1 cellular context compared by ENCODE assay signal in the genomic region with DNA sequence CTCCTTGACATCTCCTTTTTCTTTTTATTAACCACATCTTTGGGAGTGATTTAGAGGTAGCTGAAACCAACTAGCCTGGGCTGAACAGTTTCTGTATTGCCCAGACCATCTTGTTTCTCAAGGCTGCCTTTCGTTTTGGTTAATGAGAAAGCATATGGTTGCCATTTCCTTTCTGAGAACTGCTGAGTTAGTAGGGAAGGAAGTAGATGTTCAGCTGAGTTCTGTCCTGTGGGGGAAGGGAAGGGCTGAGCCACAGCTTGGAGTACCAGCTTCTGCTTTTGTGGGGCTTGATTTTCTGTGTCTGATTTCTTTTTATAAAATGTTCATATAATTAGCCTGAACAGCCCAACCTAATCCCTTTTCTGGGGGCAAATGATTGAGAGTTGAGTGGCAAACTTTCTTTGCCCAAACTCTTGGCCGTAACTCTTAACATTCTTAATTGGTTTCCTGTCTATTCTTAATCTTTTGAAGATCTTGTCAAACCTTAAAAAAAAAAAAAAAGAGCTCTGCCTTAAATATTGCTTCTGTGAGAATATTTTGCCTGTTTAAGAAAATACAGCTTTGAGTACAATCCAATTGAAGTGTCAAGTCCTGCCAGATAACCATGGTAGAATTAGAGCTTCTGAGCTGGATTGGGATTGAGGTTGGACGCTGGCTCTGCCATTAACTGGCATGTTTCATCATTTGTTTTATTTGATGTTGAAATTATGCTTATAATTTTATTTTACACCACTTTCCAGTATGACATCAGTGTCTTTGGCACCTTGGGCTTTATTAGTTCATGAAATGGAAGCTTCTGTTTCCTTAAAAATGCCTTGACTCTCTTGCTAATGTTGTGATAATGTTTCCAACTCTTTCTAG.
TF ChIP-seq lines count a peak whose summit lies in the region.

No MANE protein-coding gene starts in this region.

TF ChIP-seq in K562, 482 proteins besides CTCF, POLR2A, EP300 and RAD21 (continued from another document and continues in another):
- TF ChIP-seq, protein P1, sequence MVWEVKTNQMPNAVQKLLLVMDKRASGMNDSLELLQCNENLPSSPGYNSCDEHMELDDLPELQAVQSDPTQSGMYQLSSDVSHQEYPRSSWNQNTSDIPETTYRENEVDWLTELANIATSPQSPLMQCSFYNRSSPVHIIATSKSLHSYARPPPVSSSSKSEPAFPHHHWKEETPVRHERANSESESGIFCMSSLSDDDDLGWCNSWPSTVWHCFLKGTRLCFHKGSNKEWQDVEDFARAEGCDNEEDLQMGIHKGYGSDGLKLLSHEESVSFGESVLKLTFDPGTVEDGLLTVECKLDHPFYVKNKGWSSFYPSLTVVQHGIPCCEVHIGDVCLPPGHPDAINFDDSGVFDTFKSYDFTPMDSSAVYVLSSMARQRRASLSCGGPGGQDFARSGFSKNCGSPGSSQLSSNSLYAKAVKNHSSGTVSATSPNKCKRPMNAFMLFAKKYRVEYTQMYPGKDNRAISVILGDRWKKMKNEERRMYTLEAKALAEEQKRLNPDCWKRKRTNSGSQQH (CRISPR knock-in tag; IDR thresholded peaks at IDR 0.05), result no peak
- TF ChIP-seq, protein P2, sequence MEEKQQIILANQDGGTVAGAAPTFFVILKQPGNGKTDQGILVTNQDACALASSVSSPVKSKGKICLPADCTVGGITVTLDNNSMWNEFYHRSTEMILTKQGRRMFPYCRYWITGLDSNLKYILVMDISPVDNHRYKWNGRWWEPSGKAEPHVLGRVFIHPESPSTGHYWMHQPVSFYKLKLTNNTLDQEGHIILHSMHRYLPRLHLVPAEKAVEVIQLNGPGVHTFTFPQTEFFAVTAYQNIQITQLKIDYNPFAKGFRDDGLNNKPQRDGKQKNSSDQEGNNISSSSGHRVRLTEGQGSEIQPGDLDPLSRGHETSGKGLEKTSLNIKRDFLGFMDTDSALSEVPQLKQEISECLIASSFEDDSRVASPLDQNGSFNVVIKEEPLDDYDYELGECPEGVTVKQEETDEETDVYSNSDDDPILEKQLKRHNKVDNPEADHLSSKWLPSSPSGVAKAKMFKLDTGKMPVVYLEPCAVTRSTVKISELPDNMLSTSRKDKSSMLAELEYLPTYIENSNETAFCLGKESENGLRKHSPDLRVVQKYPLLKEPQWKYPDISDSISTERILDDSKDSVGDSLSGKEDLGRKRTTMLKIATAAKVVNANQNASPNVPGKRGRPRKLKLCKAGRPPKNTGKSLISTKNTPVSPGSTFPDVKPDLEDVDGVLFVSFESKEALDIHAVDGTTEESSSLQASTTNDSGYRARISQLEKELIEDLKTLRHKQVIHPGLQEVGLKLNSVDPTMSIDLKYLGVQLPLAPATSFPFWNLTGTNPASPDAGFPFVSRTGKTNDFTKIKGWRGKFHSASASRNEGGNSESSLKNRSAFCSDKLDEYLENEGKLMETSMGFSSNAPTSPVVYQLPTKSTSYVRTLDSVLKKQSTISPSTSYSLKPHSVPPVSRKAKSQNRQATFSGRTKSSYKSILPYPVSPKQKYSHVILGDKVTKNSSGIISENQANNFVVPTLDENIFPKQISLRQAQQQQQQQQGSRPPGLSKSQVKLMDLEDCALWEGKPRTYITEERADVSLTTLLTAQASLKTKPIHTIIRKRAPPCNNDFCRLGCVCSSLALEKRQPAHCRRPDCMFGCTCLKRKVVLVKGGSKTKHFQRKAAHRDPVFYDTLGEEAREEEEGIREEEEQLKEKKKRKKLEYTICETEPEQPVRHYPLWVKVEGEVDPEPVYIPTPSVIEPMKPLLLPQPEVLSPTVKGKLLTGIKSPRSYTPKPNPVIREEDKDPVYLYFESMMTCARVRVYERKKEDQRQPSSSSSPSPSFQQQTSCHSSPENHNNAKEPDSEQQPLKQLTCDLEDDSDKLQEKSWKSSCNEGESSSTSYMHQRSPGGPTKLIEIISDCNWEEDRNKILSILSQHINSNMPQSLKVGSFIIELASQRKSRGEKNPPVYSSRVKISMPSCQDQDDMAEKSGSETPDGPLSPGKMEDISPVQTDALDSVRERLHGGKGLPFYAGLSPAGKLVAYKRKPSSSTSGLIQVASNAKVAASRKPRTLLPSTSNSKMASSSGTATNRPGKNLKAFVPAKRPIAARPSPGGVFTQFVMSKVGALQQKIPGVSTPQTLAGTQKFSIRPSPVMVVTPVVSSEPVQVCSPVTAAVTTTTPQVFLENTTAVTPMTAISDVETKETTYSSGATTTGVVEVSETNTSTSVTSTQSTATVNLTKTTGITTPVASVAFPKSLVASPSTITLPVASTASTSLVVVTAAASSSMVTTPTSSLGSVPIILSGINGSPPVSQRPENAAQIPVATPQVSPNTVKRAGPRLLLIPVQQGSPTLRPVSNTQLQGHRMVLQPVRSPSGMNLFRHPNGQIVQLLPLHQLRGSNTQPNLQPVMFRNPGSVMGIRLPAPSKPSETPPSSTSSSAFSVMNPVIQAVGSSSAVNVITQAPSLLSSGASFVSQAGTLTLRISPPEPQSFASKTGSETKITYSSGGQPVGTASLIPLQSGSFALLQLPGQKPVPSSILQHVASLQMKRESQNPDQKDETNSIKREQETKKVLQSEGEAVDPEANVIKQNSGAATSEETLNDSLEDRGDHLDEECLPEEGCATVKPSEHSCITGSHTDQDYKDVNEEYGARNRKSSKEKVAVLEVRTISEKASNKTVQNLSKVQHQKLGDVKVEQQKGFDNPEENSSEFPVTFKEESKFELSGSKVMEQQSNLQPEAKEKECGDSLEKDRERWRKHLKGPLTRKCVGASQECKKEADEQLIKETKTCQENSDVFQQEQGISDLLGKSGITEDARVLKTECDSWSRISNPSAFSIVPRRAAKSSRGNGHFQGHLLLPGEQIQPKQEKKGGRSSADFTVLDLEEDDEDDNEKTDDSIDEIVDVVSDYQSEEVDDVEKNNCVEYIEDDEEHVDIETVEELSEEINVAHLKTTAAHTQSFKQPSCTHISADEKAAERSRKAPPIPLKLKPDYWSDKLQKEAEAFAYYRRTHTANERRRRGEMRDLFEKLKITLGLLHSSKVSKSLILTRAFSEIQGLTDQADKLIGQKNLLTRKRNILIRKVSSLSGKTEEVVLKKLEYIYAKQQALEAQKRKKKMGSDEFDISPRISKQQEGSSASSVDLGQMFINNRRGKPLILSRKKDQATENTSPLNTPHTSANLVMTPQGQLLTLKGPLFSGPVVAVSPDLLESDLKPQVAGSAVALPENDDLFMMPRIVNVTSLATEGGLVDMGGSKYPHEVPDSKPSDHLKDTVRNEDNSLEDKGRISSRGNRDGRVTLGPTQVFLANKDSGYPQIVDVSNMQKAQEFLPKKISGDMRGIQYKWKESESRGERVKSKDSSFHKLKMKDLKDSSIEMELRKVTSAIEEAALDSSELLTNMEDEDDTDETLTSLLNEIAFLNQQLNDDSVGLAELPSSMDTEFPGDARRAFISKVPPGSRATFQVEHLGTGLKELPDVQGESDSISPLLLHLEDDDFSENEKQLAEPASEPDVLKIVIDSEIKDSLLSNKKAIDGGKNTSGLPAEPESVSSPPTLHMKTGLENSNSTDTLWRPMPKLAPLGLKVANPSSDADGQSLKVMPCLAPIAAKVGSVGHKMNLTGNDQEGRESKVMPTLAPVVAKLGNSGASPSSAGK (IDR thresholded peaks at IDR 0.05), result peak; percentile 21; the same call in 1 of the 2 replicates
- TF ChIP-seq ZKSCAN8 (CRISPR knock-in tag; IDR thresholded peaks at IDR 0.05), result 0 out of 2 replicates have a peak, but pooled peaks have one; percentile 39
- peak; percentile 60; the same call in 1 of the 2 replicates for TF ChIP-seq ZNF644 (tag; IDR thresholded peaks at IDR 0.05; ENCODE audit: low read depth)
- TF ChIP-seq ELF1 (tag; IDR thresholded peaks at IDR 0.05), result 0 out of 2 replicates have a peak, but pooled peaks have one; percentile 16
- TF ChIP-seq, protein P3, sequence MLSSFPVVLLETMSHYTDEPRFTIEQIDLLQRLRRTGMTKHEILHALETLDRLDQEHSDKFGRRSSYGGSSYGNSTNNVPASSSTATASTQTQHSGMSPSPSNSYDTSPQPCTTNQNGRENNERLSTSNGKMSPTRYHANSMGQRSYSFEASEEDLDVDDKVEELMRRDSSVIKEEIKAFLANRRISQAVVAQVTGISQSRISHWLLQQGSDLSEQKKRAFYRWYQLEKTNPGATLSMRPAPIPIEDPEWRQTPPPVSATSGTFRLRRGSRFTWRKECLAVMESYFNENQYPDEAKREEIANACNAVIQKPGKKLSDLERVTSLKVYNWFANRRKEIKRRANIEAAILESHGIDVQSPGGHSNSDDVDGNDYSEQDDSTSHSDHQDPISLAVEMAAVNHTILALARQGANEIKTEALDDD (IDR thresholded peaks at IDR 0.05), result 0 out of 2 replicates have a peak, but pooled peaks have one; percentile 48
- TF ChIP-seq ZNF584 (CRISPR knock-in tag; IDR thresholded peaks at IDR 0.05; ENCODE audit: low read depth), result no peak
- TF ChIP-seq SMARCE1 (IDR thresholded peaks at IDR 0.05), result 0 out of 2 replicates have a peak, but pooled peaks have one; percentile 24
- TF ChIP-seq, protein P4, sequence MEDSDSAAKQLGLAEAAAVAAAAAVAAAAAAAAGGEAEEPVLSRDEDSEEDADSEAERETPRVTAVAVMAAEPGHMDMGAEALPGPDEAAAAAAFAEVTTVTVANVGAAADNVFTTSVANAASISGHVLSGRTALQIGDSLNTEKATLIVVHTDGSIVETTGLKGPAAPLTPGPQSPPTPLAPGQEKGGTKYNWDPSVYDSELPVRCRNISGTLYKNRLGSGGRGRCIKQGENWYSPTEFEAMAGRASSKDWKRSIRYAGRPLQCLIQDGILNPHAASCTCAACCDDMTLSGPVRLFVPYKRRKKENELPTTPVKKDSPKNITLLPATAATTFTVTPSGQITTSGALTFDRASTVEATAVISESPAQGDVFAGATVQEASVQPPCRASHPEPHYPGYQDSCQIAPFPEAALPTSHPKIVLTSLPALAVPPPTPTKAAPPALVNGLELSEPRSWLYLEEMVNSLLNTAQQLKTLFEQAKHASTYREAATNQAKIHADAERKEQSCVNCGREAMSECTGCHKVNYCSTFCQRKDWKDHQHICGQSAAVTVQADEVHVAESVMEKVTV (CRISPR knock-in tag; IDR thresholded peaks at IDR 0.05), result no peak
- no peak for TF ChIP-seq HEY1 (CRISPR knock-in tag; IDR thresholded peaks at IDR 0.05; ENCODE audit: borderline replicate concordance)
- TF ChIP-seq ZNF212 (CRISPR knock-in tag; IDR thresholded peaks at IDR 0.05), result no peak
- TF ChIP-seq NCOA6 (IDR thresholded peaks at IDR 0.05), result no peak
- TF ChIP-seq HDAC6 (IDR thresholded peaks at IDR 0.05; ENCODE audit: low read depth, low read length), result no peak
- 0 out of 2 replicates have a peak, but pooled peaks have one; percentile 23 for TF ChIP-seq CHD2 (IDR thresholded peaks at IDR 0.05; ENCODE audit: low read depth, low read length)
- no peak for TF ChIP-seq ZSCAN29 (IDR thresholded peaks at IDR 0.05)
- peak; percentile 59 for TF ChIP-seq ZNF384 (IDR thresholded peaks at IDR 0.05; ENCODE audit: low read depth, low read length)
- TF ChIP-seq, protein P5, sequence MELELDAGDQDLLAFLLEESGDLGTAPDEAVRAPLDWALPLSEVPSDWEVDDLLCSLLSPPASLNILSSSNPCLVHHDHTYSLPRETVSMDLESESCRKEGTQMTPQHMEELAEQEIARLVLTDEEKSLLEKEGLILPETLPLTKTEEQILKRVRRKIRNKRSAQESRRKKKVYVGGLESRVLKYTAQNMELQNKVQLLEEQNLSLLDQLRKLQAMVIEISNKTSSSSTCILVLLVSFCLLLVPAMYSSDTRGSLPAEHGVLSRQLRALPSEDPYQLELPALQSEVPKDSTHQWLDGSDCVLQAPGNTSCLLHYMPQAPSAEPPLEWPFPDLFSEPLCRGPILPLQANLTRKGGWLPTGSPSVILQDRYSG (tag; conservative IDR thresholded peaks at IDR 0.05; ENCODE audit: low read depth), result peak; percentile 48; the same call in 1 of the 2 replicates
- no peak for TF ChIP-seq HCFC1 (IDR thresholded peaks at IDR 0.05; ENCODE audit: low read depth, low read length)
- TF ChIP-seq MBD2 (IDR thresholded peaks at IDR 0.05; ENCODE audit: borderline replicate concordance, low read depth), result no peak
- TF ChIP-seq, protein P6, sequence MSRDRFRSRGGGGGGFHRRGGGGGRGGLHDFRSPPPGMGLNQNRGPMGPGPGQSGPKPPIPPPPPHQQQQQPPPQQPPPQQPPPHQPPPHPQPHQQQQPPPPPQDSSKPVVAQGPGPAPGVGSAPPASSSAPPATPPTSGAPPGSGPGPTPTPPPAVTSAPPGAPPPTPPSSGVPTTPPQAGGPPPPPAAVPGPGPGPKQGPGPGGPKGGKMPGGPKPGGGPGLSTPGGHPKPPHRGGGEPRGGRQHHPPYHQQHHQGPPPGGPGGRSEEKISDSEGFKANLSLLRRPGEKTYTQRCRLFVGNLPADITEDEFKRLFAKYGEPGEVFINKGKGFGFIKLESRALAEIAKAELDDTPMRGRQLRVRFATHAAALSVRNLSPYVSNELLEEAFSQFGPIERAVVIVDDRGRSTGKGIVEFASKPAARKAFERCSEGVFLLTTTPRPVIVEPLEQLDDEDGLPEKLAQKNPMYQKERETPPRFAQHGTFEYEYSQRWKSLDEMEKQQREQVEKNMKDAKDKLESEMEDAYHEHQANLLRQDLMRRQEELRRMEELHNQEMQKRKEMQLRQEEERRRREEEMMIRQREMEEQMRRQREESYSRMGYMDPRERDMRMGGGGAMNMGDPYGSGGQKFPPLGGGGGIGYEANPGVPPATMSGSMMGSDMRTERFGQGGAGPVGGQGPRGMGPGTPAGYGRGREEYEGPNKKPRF (IDR thresholded peaks at IDR 0.05; ENCODE audit: low read depth, low read length), result no peak
- TF ChIP-seq, protein P7, sequence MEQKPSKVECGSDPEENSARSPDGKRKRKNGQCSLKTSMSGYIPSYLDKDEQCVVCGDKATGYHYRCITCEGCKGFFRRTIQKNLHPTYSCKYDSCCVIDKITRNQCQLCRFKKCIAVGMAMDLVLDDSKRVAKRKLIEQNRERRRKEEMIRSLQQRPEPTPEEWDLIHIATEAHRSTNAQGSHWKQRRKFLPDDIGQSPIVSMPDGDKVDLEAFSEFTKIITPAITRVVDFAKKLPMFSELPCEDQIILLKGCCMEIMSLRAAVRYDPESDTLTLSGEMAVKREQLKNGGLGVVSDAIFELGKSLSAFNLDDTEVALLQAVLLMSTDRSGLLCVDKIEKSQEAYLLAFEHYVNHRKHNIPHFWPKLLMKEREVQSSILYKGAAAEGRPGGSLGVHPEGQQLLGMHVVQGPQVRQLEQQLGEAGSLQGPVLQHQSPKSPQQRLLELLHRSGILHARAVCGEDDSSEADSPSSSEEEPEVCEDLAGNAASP (IDR thresholded peaks at IDR 0.05), result no peak
- TF ChIP-seq SIX5 (IDR thresholded peaks at IDR 0.05; ENCODE audit: borderline replicate concordance in 1 of 2, insufficient read depth in 1 of 2, low read depth in 1 of 2, low read length in 2 of 2), result no peak
- peak; percentile 46; the same call in 1 of the 2 replicates for TF ChIP-seq MAFF (IDR thresholded peaks at IDR 0.05; ENCODE audit: low read length)
- TF ChIP-seq PHF20 (IDR thresholded peaks at IDR 0.05; ENCODE audit: partially characterized antibody), result no peak
- no peak for TF ChIP-seq RBM22 (IDR thresholded peaks at IDR 0.05; ENCODE audit: low read depth, low read length, poor library complexity, severe bottlenecking)
- TF ChIP-seq TEAD4 (IDR thresholded peaks at IDR 0.05; ENCODE audit: low read length), result peak; percentile 42; the same call in 1 of the 2 replicates
- TF ChIP-seq TEAD4 (CRISPR knock-in tag; IDR thresholded peaks at IDR 0.05; ENCODE audit: borderline replicate concordance), result no peak
- TF ChIP-seq, protein P8, sequence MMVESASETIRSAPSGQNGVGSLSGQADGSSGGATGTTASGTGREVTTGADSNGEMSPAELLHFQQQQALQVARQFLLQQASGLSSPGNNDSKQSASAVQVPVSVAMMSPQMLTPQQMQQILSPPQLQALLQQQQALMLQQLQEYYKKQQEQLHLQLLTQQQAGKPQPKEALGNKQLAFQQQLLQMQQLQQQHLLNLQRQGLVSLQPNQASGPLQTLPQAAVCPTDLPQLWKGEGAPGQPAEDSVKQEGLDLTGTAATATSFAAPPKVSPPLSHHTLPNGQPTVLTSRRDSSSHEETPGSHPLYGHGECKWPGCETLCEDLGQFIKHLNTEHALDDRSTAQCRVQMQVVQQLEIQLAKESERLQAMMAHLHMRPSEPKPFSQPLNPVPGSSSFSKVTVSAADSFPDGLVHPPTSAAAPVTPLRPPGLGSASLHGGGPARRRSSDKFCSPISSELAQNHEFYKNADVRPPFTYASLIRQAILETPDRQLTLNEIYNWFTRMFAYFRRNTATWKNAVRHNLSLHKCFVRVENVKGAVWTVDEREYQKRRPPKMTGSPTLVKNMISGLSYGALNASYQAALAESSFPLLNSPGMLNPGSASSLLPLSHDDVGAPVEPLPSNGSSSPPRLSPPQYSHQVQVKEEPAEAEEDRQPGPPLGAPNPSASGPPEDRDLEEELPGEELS (CRISPR knock-in tag; IDR thresholded peaks at IDR 0.05; ENCODE audit: borderline replicate concordance), result no peak
